ENCODE assay signal across 22 cellular contexts in the genomic region with DNA sequence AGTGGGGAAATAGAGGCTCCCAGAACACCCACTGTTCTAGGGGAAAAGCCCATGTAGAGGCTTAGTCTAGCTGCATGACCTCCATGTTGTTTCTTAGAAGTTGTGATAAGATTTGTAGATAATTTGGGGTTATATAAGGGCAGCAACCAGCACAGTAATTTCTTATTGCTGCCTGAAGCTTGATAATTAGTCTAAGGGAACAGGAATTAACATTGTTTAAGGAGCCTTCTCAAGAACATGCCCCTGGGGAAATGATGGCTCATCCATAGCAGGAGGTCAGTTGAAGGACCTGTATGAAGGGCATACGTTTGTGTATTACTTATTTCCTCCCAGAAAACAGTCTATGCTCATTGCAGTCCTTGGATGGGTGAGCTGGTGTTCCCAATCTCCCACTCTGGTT.
"Had no signal": no experiment of that assay in that cellular context is flagged by ENCODE, and none has a peak within 500 bp of the region (broad histone marks: within the 10 kb centered on the region; RNA-seq: fewer than 3 reads in every experiment).

No MANE protein-coding gene starts in this region.

- ATAC-seq: gastrocnemius medialis; left lobe of liver; mucosa of descending colon; naive thymus-derived CD8-positive, alpha-beta T cell; psoas muscle; right lobe of liver; stimulated activated effector memory CD8-positive, alpha-beta T cell treated with anti-CD3 and anti-CD28 coated beads, Interleukin-12 subunit alpha, Interleukin-12 subunit beta, amount 100 ng/mL, for 72 hours; stimulated activated naive CD8-positive, alpha-beta T cell treated with anti-CD3 and anti-CD28 coated beads, Interleukin-15, Interleukin-2, amounts not matched to agents 100 U/mL and 50 U/mL, for 24 hours; upper lobe of right lung had no signal

- H3K4me3 ChIP-seq: esophagus muscularis mucosa, gastrocnemius medialis, mucosa of descending colon, psoas muscle, right lobe of liver, suprapubic skin, thyroid gland, upper lobe of right lung, vagina had no signal

- H3K4me1 ChIP-seq: gastrocnemius medialis, psoas muscle, right lobe of liver, suprapubic skin, thyroid gland, upper lobe of right lung, vagina had no signal

- DNase-seq: effector memory CD4-positive, alpha-beta T cell; gastrocnemius medialis; glutamatergic neuron; islet precursor cell; mammary epithelial cell; mucosa of descending colon; naive thymus-derived CD8-positive, alpha-beta T cell; psoas muscle; retina; right lobe of liver; stimulated activated CD4-positive, alpha-beta T cell treated with anti-CD3 and anti-CD28 coated beads, Interleukin-4, amount 100 ng/mL, for 1 hour; stimulated activated CD8-positive, alpha-beta memory T cell treated with anti-CD3 and anti-CD28 coated beads, Interleukin-4, amount 100 ng/mL, for 48 hours; stimulated activated naive CD8-positive, alpha-beta T cell treated with anti-CD3 and anti-CD28 coated beads, Interleukin-15, Interleukin-2, amounts not matched to agents 100 U/mL and 50 U/mL, for 24 hours; thyroid gland; upper lobe of right lung had no signal

- H3K9me3 ChIP-seq: esophagus muscularis mucosa, gastrocnemius medialis, mucosa of descending colon, neutrophil, psoas muscle, right lobe of liver, suprapubic skin, thyroid gland, upper lobe of right lung, vagina had no signal

- H3K36me3 ChIP-seq: esophagus muscularis mucosa, gastrocnemius medialis, neutrophil, right lobe of liver, suprapubic skin, thyroid gland, vagina had no signal

- FAIRE-seq: endometrium had no signal

- H3K27ac ChIP-seq: esophagus muscularis mucosa, gastrocnemius medialis, neutrophil, psoas muscle, right lobe of liver, suprapubic skin, thyroid gland, upper lobe of right lung, vagina had no signal

- H3K27me3 ChIP-seq: esophagus muscularis mucosa, gastrocnemius medialis, neutrophil, right lobe of liver, suprapubic skin, thyroid gland, upper lobe of right lung, vagina had no signal
